In the genomic region with DNA sequence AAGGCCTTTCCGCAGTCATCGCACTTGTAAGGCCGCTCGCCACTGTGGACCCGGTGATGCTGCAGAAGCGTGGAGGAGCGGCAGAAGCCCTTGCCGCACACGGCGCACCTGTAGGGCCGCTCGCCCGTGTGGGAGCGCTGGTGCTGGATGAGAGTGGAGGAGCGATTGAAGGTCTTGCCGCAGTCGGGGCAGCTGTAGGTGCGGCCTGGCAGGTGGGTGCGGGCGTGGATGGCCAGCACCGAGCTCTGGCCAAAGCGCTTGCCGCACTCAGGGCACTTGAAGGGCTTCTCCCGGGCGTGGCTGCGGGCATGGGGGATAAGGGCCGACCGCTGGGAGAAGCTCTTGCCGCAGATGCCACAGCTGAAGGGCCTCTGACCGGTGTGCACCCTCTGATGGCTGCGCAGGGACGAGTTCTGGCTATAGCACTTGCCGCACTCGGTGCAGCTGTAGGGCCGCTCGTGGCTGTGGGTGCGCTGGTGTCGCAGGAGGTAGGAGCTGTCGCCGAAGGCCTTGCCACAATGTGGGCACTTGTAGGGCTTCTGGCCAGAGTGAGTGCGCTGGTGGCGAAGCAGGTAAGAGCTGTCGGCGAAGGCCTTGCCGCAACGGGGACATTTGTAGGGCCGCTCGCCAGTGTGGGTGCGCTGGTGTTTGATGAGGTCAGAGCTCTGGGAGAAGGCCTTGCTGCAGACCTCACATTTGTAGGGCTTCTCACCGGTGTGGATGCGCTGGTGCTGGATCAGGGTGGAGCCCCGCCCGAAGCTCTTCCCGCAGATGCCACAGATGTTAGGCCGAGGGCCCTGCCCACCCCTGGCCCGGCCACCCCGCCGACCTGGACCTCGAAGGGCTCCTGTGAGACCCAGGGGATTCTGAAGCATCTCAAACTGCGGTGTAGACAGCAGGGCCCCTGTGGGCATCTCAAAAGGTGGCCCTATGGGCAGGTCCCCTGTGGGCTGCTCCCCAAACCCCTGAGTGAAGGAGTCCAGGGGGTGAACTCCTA, we compare ENCODE assay signal across 17 cellular contexts. TPM values are rescaled to one million over a fixed set of nuclear protein-coding genes. Genes with fewer than 3 reads are reported as not detected.
DNase-seq lines count a peak whose midpoint lies in the region; ATAC-seq, FAIRE-seq and TF ChIP-seq lines count a peak whose summit lies in the region.
"Had no signal": no experiment of that assay in that cellular context is flagged by ENCODE, and none has a peak within 500 bp of the region (broad histone marks: within the 10 kb centered on the region; RNA-seq: fewer than 3 reads in every experiment).

No MANE protein-coding gene starts in this region.

- no peak for TF ChIP-seq POLR2A in spleen (IDR thresholded peaks at IDR 0.05)

- no peak overlapping the region for H3K9ac ChIP-seq in kidney (ENCODE audit: low read length in 2 of 2)

- no peak overlapping the region for H3K4me3 ChIP-seq in kidney (ENCODE audit: low read length in 2 of 2)
- H3K4me3 ChIP-seq in spleen = no peak overlapping the region

- H3K36me3 ChIP-seq in kidney (ENCODE audit: control insufficient read depth in 1 of 2, insufficient read depth in 2 of 2, low read length in 2 of 2) (no peaks in the 10 kb centered on the region), spleen (peaks cover 0 to 40% (median 28%) of the 10 kb centered on the region in 6 donors)

- no peak overlapping the region for H3K27ac Mint-ChIP-seq in activated naive CD4-positive, alpha-beta T cell treated with anti-CD3 and anti-CD28 coated beads, Interleukin-2, amount 10 ng/mL, durations not matched to agents 7 days and 5 days

- TF ChIP-seq CTCF in RWPE1 (conservative IDR thresholded peaks at IDR 0.05; ENCODE audit: low read depth) (no peak), kidney (IDR thresholded peaks at IDR 0.05; ENCODE audit: borderline replicate concordance, extremely low read depth, insufficient read depth) (no peak), spleen (IDR thresholded peaks at IDR 0.05 in 8 of 11, conservative IDR thresholded peaks at IDR 0.05 in 3 of 11) (no peak)

- H3K4me3 Mint-ChIP-seq in activated naive CD4-positive, alpha-beta T cell treated with anti-CD3 and anti-CD28 coated beads, Interleukin-2, amount 10 ng/mL, durations not matched to agents 7 days and 5 days = peak overlapping the region; percentile 49

- ATAC-seq in GM18858 (IDR thresholded peaks at IDR 0.05; ENCODE audit: unreplicated experiment) = no peak
- ATAC-seq: activated CD8-positive, alpha-beta memory T cell treated with anti-CD3 and anti-CD28 coated beads, Interleukin-2, amount 10 ng/mL, durations not matched to agents 7 days and 5 days had no signal

- DNase-seq in activated naive CD4-positive, alpha-beta T cell treated with anti-CD3 and anti-CD28 coated beads, Interleukin-2, amount 10 ng/mL, durations not matched to agents 7 days and 5 days = no peak
- DNase-seq in activated naive CD4-positive, alpha-beta T cell (lab: John Stamatoyannopoulos, UW) = no peak
- DNase-seq in RWPE1 (ENCODE audit: low spot score) = no peak
- peak; percentile 80 for DNase-seq in kidney
- DNase-seq in spleen = peak; percentile 78
- DNase-seq in DMS 273 treated with DMSO at 0.1 percent for 48 hours (lab: John Stamatoyannopoulos, UW) = no peak
- DNase-seq in G401 (ENCODE audit: low spot score) = no peak
- DNase-seq: activated CD8-positive, alpha-beta memory T cell treated with anti-CD3 and anti-CD28 coated beads, Interleukin-2, amount 10 ng/mL, durations not matched to agents 7 days and 5 days; NCI-H1930; NCI-H526 treated with DMSO at 0.1 percent for 48 hours; RPMI8226; stimulated activated CD4-positive, alpha-beta T cell treated with anti-CD3 and anti-CD28 coated beads, Interleukin-2, amount 100 ng/mL, for 48 hours had no signal

- H3K27me3 ChIP-seq in spleen (replicated peaks in 1 of 7) = no peaks in the 10 kb centered on the region

- no peaks in the 10 kb centered on the region for H3K9me3 Mint-ChIP-seq in activated naive CD4-positive, alpha-beta T cell treated with anti-CD3 and anti-CD28 coated beads, Interleukin-2, amount 10 ng/mL, durations not matched to agents 7 days and 5 days

- in situ Hi-C loops in G401 (cut with HindIII; ENCODE audit: low sequenced_read_pairs) = no loop called here

- H3K4me1 Mint-ChIP-seq in activated naive CD4-positive, alpha-beta T cell treated with anti-CD3 and anti-CD28 coated beads, Interleukin-2, amount 10 ng/mL, durations not matched to agents 7 days and 5 days = peaks cover 27% of the 10 kb centered on the region

- intact Hi-C loops in kidney (cut with DNase I) = no loop called here
- intact Hi-C loops in spleen (cut with DNase I; ENCODE audit: low total_unique reads) = loop anchor here (10.0 kb wide), 1 partner anchor 80 kb away; a partner anchor contains a TSS

- WGBS in spleen, 5 donors = 95 to 96% (median 95%) methylated on average over 42 to 60 of the region's 60 CpGs

- H3K36me3 Mint-ChIP-seq in activated naive CD4-positive, alpha-beta T cell treated with anti-CD3 and anti-CD28 coated beads, Interleukin-2, amount 10 ng/mL, durations not matched to agents 7 days and 5 days = peaks cover 22% of the 10 kb centered on the region

- POLR2A ChIA-PET in RWPE1 (lab: Yijun Ruan, JAX; ENCODE audit: low non-redundant PET) = interaction anchor here (0.6 to 1.1 kb wide), 4 partner anchors 11 to 95 kb away, joined by 3 to 4 read pairs (median 4); a partner anchor contains a TSS

- H3K4me1 ChIP-seq in kidney (ENCODE audit: control insufficient read depth in 1 of 2, insufficient read depth in 1 of 2, low read depth in 1 of 2, low read length in 2 of 2) (peaks cover 18 to 22% of the 10 kb centered on the region in 2 donors), spleen (peaks cover 6 to 50% (median 32%) of the 10 kb centered on the region in 6 donors)

- H3K27ac ChIP-seq in RWPE1 = peak overlapping the region; percentile 97
- no peak overlapping the region for H3K27ac ChIP-seq in kidney (ENCODE audit: low read depth in 2 of 2, low read length in 2 of 2)
- peak overlapping the region in 1 of 8 donors; percentile 97 for H3K27ac ChIP-seq in spleen

- FAIRE-seq in kidney (lab: Jason Lieb, UNC) = no peak
- FAIRE-seq: G401.6, GM18507, urothelium cell line had no signal

- CTCF ChIA-PET in activated naive CD4-positive, alpha-beta T cell treated with anti-CD3 and anti-CD28 coated beads, Interleukin-2, amount 10 ng/mL, durations not matched to agents 7 days and 5 days (lab: Charles Lee) = interaction anchor here (0.9 kb wide), 1 partner anchor 95 kb away, joined by 3 read pairs; a partner anchor contains a TSS
- CTCF ChIA-PET in RWPE1 (lab: Yijun Ruan, JAX) = interaction anchor here (0.6 to 0.8 kb wide), 4 partner anchors 12 to 115 kb away, joined by 4 read pairs; no protein-coding TSS in a partner anchor

- H3K9me3 ChIP-seq in kidney (ENCODE audit: control insufficient read depth in 1 of 2, low read length in 2 of 2) (no peaks in the 10 kb centered on the region), spleen (no peaks in the 10 kb centered on the region)

- H3K27me3 Mint-ChIP-seq in activated naive CD4-positive, alpha-beta T cell treated with anti-CD3 and anti-CD28 coated beads, Interleukin-2, amount 10 ng/mL, durations not matched to agents 7 days and 5 days = peaks cover 14% of the 10 kb centered on the region
- H3K27me3 Mint-ChIP-seq: activated CD8-positive, alpha-beta memory T cell treated with anti-CD3 and anti-CD28 coated beads, Interleukin-2, amount 10 ng/mL, durations not matched to agents 7 days and 5 days had no signal

RNA-seq across cellular contexts. Expression of a gene that starts 1.5 kb away (rescaled TPM):
- 36.2 TPM for total RNA-seq in kidney
- polyA plus RNA-seq in kidney (ENCODE audit: insufficient read depth, low read depth, low replicate concordance) = 46.9 TPM
- 10 to 100 TPM; 17.2 to 27.3 (median 25.5) TPM for total RNA-seq in spleen
- polyA plus RNA-seq in spleen = 10 to 100 TPM; 17.0 to 33.1 (median 21.6) TPM
- total RNA-seq in G401 (2014; rRNA removed; shearing (Covaris generic)) = 96.8 and 108 TPM in 2 replicates

RNA-seq across cellular contexts. Expression of a gene that starts 9.8 kb away (rescaled TPM):
- total RNA-seq in kidney (11.6 TPM), spleen (10 to 100 TPM in 6 of 7 donors, 1 to 10 TPM in 1; 7.7 to 16.1 (median 14.0) TPM)
- polyA plus RNA-seq in kidney (ENCODE audit: insufficient read depth, low read depth, low replicate concordance) (10.1 TPM), spleen (1 to 10 TPM; 5.9 to 8.3 (median 6.4) TPM)
- 0.12 TPM in 1 of 2 replicates, not detected in the other for total RNA-seq in G401 (2014; rRNA removed; shearing (Covaris generic))

RNA-seq across cellular contexts. Expression of a gene that starts 33.3 kb away (rescaled TPM):
- total RNA-seq in kidney = 11.9 TPM
- 4.4 TPM for polyA plus RNA-seq in kidney (ENCODE audit: insufficient read depth, low read depth, low replicate concordance)
- 10 to 100 TPM; 11.6 to 18.6 (median 13.5) TPM for total RNA-seq in spleen
- 1 to 10 TPM; 3.4 to 7.4 (median 4.1) TPM for polyA plus RNA-seq in spleen
- 5.3 and 9.5 TPM in 2 replicates for total RNA-seq in G401 (2014; rRNA removed; shearing (Covaris generic))

RNA-seq across cellular contexts. Expression of a gene that starts 46.6 kb away (rescaled TPM):
- total RNA-seq in kidney (16.7 TPM), spleen (10 to 100 TPM; 10.7 to 26.3 (median 19.7) TPM)
- polyA plus RNA-seq in kidney (ENCODE audit: insufficient read depth, low read depth, low replicate concordance) (32.7 TPM), spleen (10 to 100 TPM; 27.5 to 43.5 (median 40.8) TPM)
- 6.9 and 10.2 TPM in 2 replicates for total RNA-seq in G401 (2014; rRNA removed; shearing (Covaris generic))

RNA-seq across cellular contexts. Expression of a gene that starts 52.3 kb away (rescaled TPM):
- total RNA-seq in kidney = 19.6 TPM
- polyA plus RNA-seq in kidney (ENCODE audit: insufficient read depth, low read depth, low replicate concordance) = 0.56 TPM
- total RNA-seq in spleen = 100 to 1,000 TPM; 100 to 212 (median 153) TPM
- polyA plus RNA-seq in spleen = 10 to 100 TPM; 26.6 to 64.4 (median 51.1) TPM
- total RNA-seq in G401 (2014; rRNA removed; shearing (Covaris generic)) = not detected in 2 replicates
- total RNA-seq: lung microvascular endothelial cell had no signal

Comparison
In these comparisons a context has a peak if more than half of its experiments do, and no peak if none do; other contexts are left out.
1. DNase-seq: peak in kidney (single experiment) and spleen (single experiment); none in activated naive CD4-positive, alpha-beta T cell treated with anti-CD3 and anti-CD28 coated beads, Interleukin-2, amount 10 ng/mL, durations not matched to agents 7 days and 5 days (single experiment), activated naive CD4-positive, alpha-beta T cell (0 of 4), RWPE1 (single experiment), DMS 273 treated with DMSO at 0.1 percent for 48 hours (single experiment) and G401 (single experiment).